In genomic region chr7:76265299-76265698, GRCh38 we compare ENCODE assay signal across 1 cellular context.
TF ChIP-seq lines count a peak whose summit lies in the region.

No MANE protein-coding gene starts in this region.

TF ChIP-seq in HEK293, 187 proteins besides CTCF, POLR2A, EP300 and RAD21 (continued from another document):
- TF ChIP-seq ZNF692 (tag by site-specific recombination; IDR thresholded peaks at IDR 0.05) (no peak), ZNF148 (tag by site-specific recombination; IDR thresholded peaks at IDR 0.05; ENCODE audit: borderline replicate concordance) (no peak)
